8 cellular contexts compared by ENCODE assay signal in genomic region chr12:53757095-53757770, GRCh38. TPM values are rescaled to one million over a fixed set of nuclear protein-coding genes. Genes with fewer than 3 reads are reported as not detected.
DNase-seq lines count a peak whose midpoint lies in the region; ATAC-seq, FAIRE-seq and TF ChIP-seq lines count a peak whose summit lies in the region.

No MANE protein-coding gene starts in this region.

- no peak for FAIRE-seq in kidney (lab: Jason Lieb, UNC)

- H3K27ac ChIP-seq in caudate nucleus (ENCODE audit: low read depth, low read length): no peak overlapping the region
- H3K27ac ChIP-seq in kidney (ENCODE audit: low read depth in 2 of 2, low read length in 2 of 2): no peak overlapping the region

- ATAC-seq in HG02798 (IDR thresholded peaks at IDR 0.05; ENCODE audit: poor library complexity, unreplicated experiment): peak; percentile 76

- intact Hi-C loops in kidney (cut with DNase I): no loop called here

- no peaks in the 10 kb centered on the region for H3K36me3 ChIP-seq in kidney (ENCODE audit: control insufficient read depth in 1 of 2, insufficient read depth in 2 of 2, low read length in 2 of 2)

- DNase-seq in NCI-H345 (lab: John Stamatoyannopoulos, UW) (peak; percentile 52), NCI-H345 treated with DMSO at 0.1 percent for 48 hours (lab: John Stamatoyannopoulos, UW; ENCODE audit: unreplicated experiment) (no peak), NCI-H146 (lab: John Stamatoyannopoulos, UW) (peak; percentile 84), caudate nucleus (lab: John Stamatoyannopoulos, UW) (peak in 51 of 61 donors; percentile 5 to 77 (median 47)), kidney (peak; percentile 89)
- peak; percentile 49 to 76 (median 66) for DNase-seq in activated CD4-positive, CD25-positive, alpha-beta regulatory T cell (lab: John Stamatoyannopoulos, UW)
- DNase-seq in stimulated activated CD4-positive, alpha-beta T cell treated with anti-CD3 and anti-CD28 coated beads, Interleukin-2, amount 100 ng/mL, for 48 hours: peak; percentile 88 to 90

- no peak overlapping the region for H3K9ac ChIP-seq in kidney (ENCODE audit: low read length in 2 of 2)

- peak; percentile 77 for TF ChIP-seq CTCF in kidney (IDR thresholded peaks at IDR 0.05; ENCODE audit: borderline replicate concordance, extremely low read depth, insufficient read depth)

- no peaks in the 10 kb centered on the region for H3K9me3 ChIP-seq in kidney (ENCODE audit: control insufficient read depth in 1 of 2, low read length in 2 of 2)

- H3K4me1 ChIP-seq in kidney (ENCODE audit: control insufficient read depth in 1 of 2, insufficient read depth in 1 of 2, low read depth in 1 of 2, low read length in 2 of 2): no peaks in the 10 kb centered on the region

- peak overlapping the region; percentile 16 to 17 for H3K4me3 ChIP-seq in kidney (ENCODE audit: low read length in 2 of 2)

RNA-seq across cellular contexts. Expression of gene CISTR, which starts 5.5 kb away (rescaled TPM):
- not detected for total RNA-seq in kidney
- polyA plus RNA-seq in kidney (ENCODE audit: insufficient read depth, low read depth, low replicate concordance): not detected

RNA-seq across cellular contexts. Expression of gene CALCOCO1, which starts 30.0 kb away (rescaled TPM):
- 109 TPM for total RNA-seq in kidney
- 82.2 TPM for polyA plus RNA-seq in kidney (ENCODE audit: insufficient read depth, low read depth, low replicate concordance)
